ENCODE assay signal across 8 cellular contexts in genomic region chr1:192807221-192807967, GRCh38. TPM values are rescaled to one million over a fixed set of nuclear protein-coding genes. Genes with fewer than 3 reads are reported as not detected.
DNase-seq lines count a peak whose midpoint lies in the region; ATAC-seq and TF ChIP-seq lines count a peak whose summit lies in the region.

No MANE protein-coding gene starts in this region.

- peak overlapping the region; percentile 78 for H3K9ac ChIP-seq in HUES6 (ENCODE audit: low read length)

- no peaks in the 10 kb centered on the region for H3K9me3 ChIP-seq in HUES6 (ENCODE audit: control insufficient read depth, insufficient read depth, low read depth, low read length)
- H3K9me3 ChIP-seq in thoracic aorta: no peaks in the 10 kb centered on the region

- H3K4me1 ChIP-seq in HUES6 (ENCODE audit: control insufficient read depth, insufficient read depth, low read length) (peaks cover 24% of the 10 kb centered on the region), thoracic aorta (ENCODE audit: control insufficient read depth in 1 of 2, low read depth in 2 of 2) (peaks cover 9 to 31% of the 10 kb centered on the region in 2 donors)

- H3K4me3 ChIP-seq in HUES6 (ENCODE audit: low read depth, low read length) (peak overlapping the region; percentile 83; the same call in 1 of the 2 replicates), kidney epithelial cell (ENCODE audit: low read depth, low read length) (no peak overlapping the region), thoracic aorta (peak overlapping the region; percentile 98)

- peak overlapping the region; percentile 100 for H3K4me3 Mint-ChIP-seq in activated T-helper 17 cell treated with anti-CD3 and anti-CD28 coated beads, Interleukin-2, amount 50 U/mL, for 72 hours

- peak; percentile 35 for ATAC-seq in GM21515 (IDR thresholded peaks at IDR 0.05; ENCODE audit: unreplicated experiment)
- peak; percentile 55 for ATAC-seq in activated T-helper 17 cell treated with anti-CD3 and anti-CD28 coated beads, Interleukin-2, amount 50 U/mL, for 72 hours (replicated peaks)
- no peak for ATAC-seq in thoracic aorta (ENCODE audit: insufficient number of reproducible peaks, low FRiP score, low read depth)

- no peaks in the 10 kb centered on the region for H3K27me3 Mint-ChIP-seq in activated T-helper 17 cell treated with anti-CD3 and anti-CD28 coated beads, Interleukin-2, amount 50 U/mL, for 72 hours

- H3K27me3 ChIP-seq in HUES6 (ENCODE audit: control insufficient read depth, insufficient read depth, low read length) (peaks cover 8% of the 10 kb centered on the region; the same call in 1 of the 2 replicates), kidney epithelial cell (ENCODE audit: control insufficient read depth, insufficient read depth, low read length) (no peaks in the 10 kb centered on the region), thoracic aorta (replicated peaks; ENCODE audit: insufficient read depth) (no peaks in the 10 kb centered on the region)

- H3K27ac ChIP-seq in HUES6 (ENCODE audit: low read depth, low read length): no peak overlapping the region
- peak overlapping the region; percentile 24 to 82 for H3K27ac ChIP-seq in thoracic aorta

- DNase-seq in NCI-H446 treated with DMSO at 0.1 percent for 48 hours (lab: John Stamatoyannopoulos, UW) (peak; percentile 17), NCI-H446 (lab: John Stamatoyannopoulos, UW) (no peak), kidney epithelial cell (ENCODE audit: low read depth) (no peak), thoracic aorta (ENCODE audit: low spot score) (no peak)
- DNase-seq in effector CD8-positive, alpha-beta T cell (lab: John Stamatoyannopoulos, UW): no peak

- peaks cover 39% of the 10 kb centered on the region for H3K36me3 Mint-ChIP-seq in activated T-helper 17 cell treated with anti-CD3 and anti-CD28 coated beads, Interleukin-2, amount 50 U/mL, for 72 hours (ENCODE audit: low read depth)

- H3K27ac Mint-ChIP-seq in activated T-helper 17 cell treated with anti-CD3 and anti-CD28 coated beads, Interleukin-2, amount 50 U/mL, for 72 hours: peak overlapping the region; percentile 97

- H3K36me3 ChIP-seq in HUES6 (ENCODE audit: control insufficient read depth, insufficient read depth, low read length) (peaks cover 22% of the 10 kb centered on the region), kidney epithelial cell (ENCODE audit: control insufficient read depth, insufficient read depth, low read length) (no peaks in the 10 kb centered on the region), thoracic aorta (no peaks in the 10 kb centered on the region)

- H3K9me3 Mint-ChIP-seq in activated T-helper 17 cell treated with anti-CD3 and anti-CD28 coated beads, Interleukin-2, amount 50 U/mL, for 72 hours: no peaks in the 10 kb centered on the region

- peaks cover 26% of the 10 kb centered on the region for H3K4me1 Mint-ChIP-seq in activated T-helper 17 cell treated with anti-CD3 and anti-CD28 coated beads, Interleukin-2, amount 50 U/mL, for 72 hours

- TF ChIP-seq CTCF in kidney epithelial cell (IDR thresholded peaks at IDR 0.05; ENCODE audit: insufficient read depth, low read length, poor library complexity, severe bottlenecking) (peak; percentile 10), thoracic aorta (IDR thresholded peaks at IDR 0.05) (no peak)

RNA-seq across cellular contexts. Expression of gene RGS2, which starts 1.4 kb away (rescaled TPM):
- 10 to 100 TPM; 11.7 to 22.8 TPM for total RNA-seq in activated T-helper 17 cell treated with anti-CD3 and anti-CD28 coated beads, Interleukin-2, amount 50 U/mL, for 72 hours
- total RNA-seq in kidney epithelial cell: 1.9 and 3.1 TPM in 2 replicates
- total RNA-seq in thoracic aorta: 100 to 1,000 TPM in 1 of 2 donors, 10 to 100 TPM in 1; 85.2 to 188 TPM
